ENCODE assay signal across 8 cellular contexts in the genomic region with DNA sequence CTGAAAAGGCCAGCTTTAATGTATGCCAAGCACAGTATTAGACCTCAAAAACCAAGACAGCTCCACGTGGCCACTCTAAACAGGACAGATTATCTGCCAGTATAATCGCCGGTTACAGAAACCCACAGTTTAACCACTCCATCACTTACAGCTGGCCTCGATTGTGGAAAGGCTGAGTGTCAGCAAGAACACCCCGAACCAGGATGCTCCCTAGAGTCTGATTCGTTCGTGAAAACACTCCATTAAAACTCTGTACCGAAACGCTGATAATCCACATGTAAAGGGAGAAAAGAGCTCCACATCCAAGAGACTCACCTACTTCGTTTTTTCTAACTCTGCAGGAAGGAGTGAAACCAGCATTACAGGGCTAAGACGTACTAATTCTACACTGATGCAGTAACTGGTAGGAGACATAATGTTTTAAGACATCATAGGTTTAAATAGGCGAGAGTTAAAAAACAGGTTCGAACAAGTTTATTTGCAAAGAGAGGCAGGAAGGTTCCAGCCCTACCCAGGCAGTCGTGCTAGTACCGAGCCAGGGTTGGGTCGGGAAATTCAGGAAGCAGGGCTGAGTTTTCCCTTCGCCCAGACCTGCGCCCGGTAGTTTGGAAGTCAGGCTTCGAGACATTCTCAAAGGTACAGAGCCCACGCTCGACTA. TPM values are rescaled to one million over a fixed set of nuclear protein-coding genes. Genes with fewer than 3 reads are reported as not detected.
A peak's percentile ranks its signal among the peaks of the same experiment; 100 is the strongest.
DNase-seq lines count a peak whose midpoint lies in the region; ATAC-seq and TF ChIP-seq lines count a peak whose summit lies in the region.

No MANE protein-coding gene starts in this region.

- no peaks in the 10 kb centered on the region for H3K36me3 ChIP-seq in OCI-LY3 (replicated peaks; ENCODE audit: low read depth, low read length)

- H3K4me1 Mint-ChIP-seq in activated T-cell treated with anti-CD3 and anti-CD28 coated beads, Interleukin-2, amount 50 U/mL, for 24 hours (ENCODE audit: low read depth) = peaks cover 59% of the 10 kb centered on the region
- H3K4me1 Mint-ChIP-seq in stimulated activated naive CD8-positive, alpha-beta T cell treated with anti-CD3 and anti-CD28 coated beads, Interleukin-15, Interleukin-2, amounts not matched to agents 100 ng/mL and 50 ng/mL, for 24 hours (ENCODE audit: low read depth) = peaks cover 61% of the 10 kb centered on the region

- H3K9me3 ChIP-seq in OCI-LY3 (ENCODE audit: insufficient read depth, low read length) = no peaks in the 10 kb centered on the region

- no peak overlapping the region for H3K27ac ChIP-seq in OCI-LY3 (ENCODE audit: low read length)

- peak overlapping the region; percentile 63 for H3K9ac ChIP-seq in OCI-LY3 (ENCODE audit: low read length)

- H3K4me3 Mint-ChIP-seq in activated T-cell treated with anti-CD3 and anti-CD28 coated beads, Interleukin-2, amount 50 U/mL, for 24 hours = peak overlapping the region; percentile 100
- peak overlapping the region; percentile 91 for H3K4me3 Mint-ChIP-seq in stimulated activated naive CD8-positive, alpha-beta T cell treated with anti-CD3 and anti-CD28 coated beads, Interleukin-15, Interleukin-2, amounts not matched to agents 100 ng/mL and 50 ng/mL, for 24 hours

- H3K4me2 ChIP-seq in OCI-LY3 (ENCODE audit: low read length) = peak overlapping the region; percentile 92

- peak overlapping the region; percentile 57; the same call in 1 of the 2 replicates for H2AFZ ChIP-seq in OCI-LY3 (ENCODE audit: low read depth, low read length)

- no peak for DNase-seq in activated T-cell treated with anti-CD3 and anti-CD28 coated beads, Interleukin-2, amount 50 U/mL, for 24 hours
- DNase-seq in activated T-cell treated with anti-CD3 and anti-CD28 coated beads for 4 hours (no peak), cerebellum (ENCODE audit: low spot score) (peak; percentile 14), left lobe of liver (ENCODE audit: low spot score) (no peak)

- no peaks in the 10 kb centered on the region for H4K20me1 ChIP-seq in OCI-LY3 (ENCODE audit: insufficient read depth, low read length)

- H3K27me3 Mint-ChIP-seq in activated T-cell treated with anti-CD3 and anti-CD28 coated beads, Interleukin-2, amount 50 U/mL, for 24 hours = no peaks in the 10 kb centered on the region
- H3K27me3 Mint-ChIP-seq in stimulated activated naive CD8-positive, alpha-beta T cell treated with anti-CD3 and anti-CD28 coated beads, Interleukin-15, Interleukin-2, amounts not matched to agents 100 ng/mL and 50 ng/mL, for 24 hours = no peaks in the 10 kb centered on the region

- H3K9me3 Mint-ChIP-seq in activated T-cell treated with anti-CD3 and anti-CD28 coated beads, Interleukin-2, amount 50 U/mL, for 24 hours = no peaks in the 10 kb centered on the region
- no peaks in the 10 kb centered on the region for H3K9me3 Mint-ChIP-seq in stimulated activated naive CD8-positive, alpha-beta T cell treated with anti-CD3 and anti-CD28 coated beads, Interleukin-15, Interleukin-2, amounts not matched to agents 100 ng/mL and 50 ng/mL, for 24 hours

- H3K27me3 ChIP-seq in OCI-LY3 (ENCODE audit: low read depth, low read length) = no peaks in the 10 kb centered on the region

- peaks cover 9% of the 10 kb centered on the region; the same call in 1 of the 2 replicates for H3K79me2 ChIP-seq in OCI-LY3 (ENCODE audit: low read length)

- H3K36me3 Mint-ChIP-seq in activated T-cell treated with anti-CD3 and anti-CD28 coated beads, Interleukin-2, amount 50 U/mL, for 24 hours (ENCODE audit: low read depth) = peaks cover 40% of the 10 kb centered on the region
- peaks cover 10% of the 10 kb centered on the region for H3K36me3 Mint-ChIP-seq in stimulated activated naive CD8-positive, alpha-beta T cell treated with anti-CD3 and anti-CD28 coated beads, Interleukin-15, Interleukin-2, amounts not matched to agents 100 ng/mL and 50 ng/mL, for 24 hours (ENCODE audit: low read depth)

- ATAC-seq in left lobe of liver = peak; percentile 3
- ATAC-seq in HG02970 (IDR thresholded peaks at IDR 0.05; ENCODE audit: low FRiP score, unreplicated experiment) = no peak
- ATAC-seq in HG02870 (IDR thresholded peaks at IDR 0.05; ENCODE audit: unreplicated experiment) = no peak

- H3K4me1 ChIP-seq in OCI-LY3 (ENCODE audit: low read length) = peaks cover 8% of the 10 kb centered on the region; the same call in 1 of the 2 replicates

- H3K4me3 ChIP-seq in OCI-LY3 (ENCODE audit: low read length) = peak overlapping the region; percentile 93

- peak overlapping the region; percentile 89 for H3K27ac Mint-ChIP-seq in activated T-cell treated with anti-CD3 and anti-CD28 coated beads, Interleukin-2, amount 50 U/mL, for 24 hours
- peak overlapping the region; percentile 88 for H3K27ac Mint-ChIP-seq in stimulated activated naive CD8-positive, alpha-beta T cell treated with anti-CD3 and anti-CD28 coated beads, Interleukin-15, Interleukin-2, amounts not matched to agents 100 ng/mL and 50 ng/mL, for 24 hours

- no peak for TF ChIP-seq CTCF in OCI-LY3 (IDR thresholded peaks at IDR 0.05; ENCODE audit: low read depth, low read length)

RNA-seq across cellular contexts. Expression of gene SERINC5, which starts 1.0 kb away (rescaled TPM):
- total RNA-seq in cerebellum (30.7 TPM), left lobe of liver (54.6 TPM)
